ENCODE assay signal across 8 cellular contexts in the genomic region with DNA sequence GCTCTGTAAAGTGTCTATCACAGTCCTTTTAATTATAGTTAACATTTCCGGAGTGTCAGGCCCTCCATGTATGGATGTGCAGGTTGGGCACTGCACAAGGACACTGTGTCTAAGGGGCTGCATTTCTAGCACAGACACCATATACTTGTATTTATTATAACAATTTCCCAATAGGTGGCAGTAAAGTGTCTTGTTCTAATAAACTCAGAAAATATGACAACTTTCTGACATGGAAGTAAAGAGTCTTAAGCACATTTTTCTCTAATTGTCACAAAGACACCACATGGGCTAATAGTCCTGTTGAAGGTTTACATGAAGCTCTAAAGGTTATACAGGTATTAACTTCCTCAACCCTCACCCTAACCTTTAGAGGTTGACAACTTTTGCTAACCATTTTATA.
DNase-seq lines count a peak whose midpoint lies in the region; ATAC-seq and TF ChIP-seq lines count a peak whose summit lies in the region.

No MANE protein-coding gene starts in this region.

- H3K4me1 Mint-ChIP-seq in activated CD8-positive, alpha-beta memory T cell treated with anti-CD3 and anti-CD28 coated beads, Interleukin-2, amount 10 ng/mL, durations not matched to agents 7 days and 5 days = peaks cover 3% of the 10 kb centered on the region
- H3K4me1 Mint-ChIP-seq in CD4-positive, alpha-beta memory T cell = peaks cover 0 to 3% (median 2%) of the 10 kb centered on the region in 4 donors

- no peak overlapping the region for H3K27ac ChIP-seq in thoracic aorta
- no peak overlapping the region for H3K27ac ChIP-seq in CD4-positive, alpha-beta memory T cell (ENCODE audit: low read depth, low read length)

- H3K4me3 ChIP-seq in epithelial cell of esophagus (ENCODE audit: low read length) (no peak overlapping the region), thoracic aorta (no peak overlapping the region)
- H3K4me3 ChIP-seq in CD4-positive, alpha-beta memory T cell (ENCODE audit: low read length in 2 of 2) = no peak overlapping the region

- no peaks in the 10 kb centered on the region for H3K27me3 Mint-ChIP-seq in activated CD8-positive, alpha-beta memory T cell treated with anti-CD3 and anti-CD28 coated beads, Interleukin-2, amount 10 ng/mL, durations not matched to agents 7 days and 5 days
- H3K27me3 Mint-ChIP-seq in CD4-positive, alpha-beta memory T cell = peaks cover 0 to 11% of the 10 kb centered on the region in 2 donors

- H3K4me3 Mint-ChIP-seq in activated CD8-positive, alpha-beta memory T cell treated with anti-CD3 and anti-CD28 coated beads, Interleukin-2, amount 10 ng/mL, durations not matched to agents 7 days and 5 days = no peak overlapping the region
- no peak overlapping the region for H3K4me3 Mint-ChIP-seq in CD4-positive, alpha-beta memory T cell

- CTCF ChIA-PET in activated CD8-positive, alpha-beta memory T cell treated with anti-CD3 and anti-CD28 coated beads, Interleukin-2, amount 10 ng/mL, durations not matched to agents 7 days and 5 days (lab: Charles Lee) = interaction anchor here (0.9 to 1.7 kb wide), 2 partner anchors 12 to 16 kb away, joined by 3 read pairs; no protein-coding TSS in a partner anchor
- CTCF ChIA-PET in CD4-positive, alpha-beta memory T cell (lab: Charles Lee; ENCODE audit: partially characterized antibody) = no interaction called here

- TF ChIP-seq CTCF in epithelial cell of esophagus (IDR thresholded peaks at IDR 0.05; ENCODE audit: insufficient read depth, low read depth, low read length, missing control alignments) = peak; percentile 15
- TF ChIP-seq CTCF in thoracic aorta (IDR thresholded peaks at IDR 0.05) = peak; percentile 36

- POLR2A ChIA-PET in CD4-positive, alpha-beta memory T cell (lab: Charles Lee; ENCODE audit: partially characterized antibody) = no interaction called here

- no peaks in the 10 kb centered on the region for H3K9me3 ChIP-seq in thoracic aorta
- H3K9me3 ChIP-seq in CD4-positive, alpha-beta memory T cell (ENCODE audit: control insufficient read depth in 1 of 2, low read length in 2 of 2) = no peaks in the 10 kb centered on the region

- H3K4me1 ChIP-seq in thoracic aorta (ENCODE audit: control insufficient read depth in 1 of 2, low read depth in 2 of 2) = peaks cover 8 to 17% of the 10 kb centered on the region in 2 donors
- no peaks in the 10 kb centered on the region for H3K4me1 ChIP-seq in CD4-positive, alpha-beta memory T cell (ENCODE audit: insufficient read depth, low read length)

- H3K27me3 ChIP-seq in thoracic aorta (replicated peaks; ENCODE audit: insufficient read depth) = no peaks in the 10 kb centered on the region
- no peaks in the 10 kb centered on the region for H3K27me3 ChIP-seq in CD4-positive, alpha-beta memory T cell (ENCODE audit: insufficient read depth, low read length)

- ATAC-seq in activated CD8-positive, alpha-beta memory T cell treated with anti-CD3 and anti-CD28 coated beads, Interleukin-2, amount 10 ng/mL, durations not matched to agents 7 days and 5 days = no peak
- no peak for ATAC-seq in thoracic aorta (ENCODE audit: insufficient number of reproducible peaks, low FRiP score, low read depth)
- no peak for ATAC-seq in GM18498 (IDR thresholded peaks at IDR 0.05; ENCODE audit: unreplicated experiment)
- ATAC-seq in GM21447 (IDR thresholded peaks at IDR 0.05; ENCODE audit: unreplicated experiment) = no peak

- peak; percentile 31 for DNase-seq in activated CD8-positive, alpha-beta memory T cell treated with anti-CD3 and anti-CD28 coated beads, Interleukin-2, amount 10 ng/mL, durations not matched to agents 7 days and 5 days
- DNase-seq in activated CD8-positive, alpha-beta memory T cell treated with anti-CD3 and anti-CD28 coated beads for 24 hours = no peak
- peak; percentile 6 for DNase-seq in NCI-H69 (lab: John Stamatoyannopoulos, UW)
- peak; percentile 55 for DNase-seq in epithelial cell of esophagus (ENCODE audit: low read depth)
- no peak for DNase-seq in thoracic aorta (ENCODE audit: low spot score)
- no peak for DNase-seq in CD4-positive, alpha-beta memory T cell

- intact Hi-C loops in CD4-positive, alpha-beta memory T cell (cut with micrococcal nuclease) = no loop called here

- no peak overlapping the region for H3K27ac Mint-ChIP-seq in activated CD8-positive, alpha-beta memory T cell treated with anti-CD3 and anti-CD28 coated beads, Interleukin-2, amount 10 ng/mL, durations not matched to agents 7 days and 5 days
- H3K27ac Mint-ChIP-seq in CD4-positive, alpha-beta memory T cell = no peak overlapping the region

- no peaks in the 10 kb centered on the region for H3K36me3 ChIP-seq in thoracic aorta
- H3K36me3 ChIP-seq in CD4-positive, alpha-beta memory T cell (ENCODE audit: insufficient read depth, low read length) = no peaks in the 10 kb centered on the region

- no peaks in the 10 kb centered on the region for H3K9me3 Mint-ChIP-seq in activated CD8-positive, alpha-beta memory T cell treated with anti-CD3 and anti-CD28 coated beads, Interleukin-2, amount 10 ng/mL, durations not matched to agents 7 days and 5 days (ENCODE audit: low read depth)
- H3K9me3 Mint-ChIP-seq in CD4-positive, alpha-beta memory T cell = no peaks in the 10 kb centered on the region

- H3K36me3 Mint-ChIP-seq in activated CD8-positive, alpha-beta memory T cell treated with anti-CD3 and anti-CD28 coated beads, Interleukin-2, amount 10 ng/mL, durations not matched to agents 7 days and 5 days = no peaks in the 10 kb centered on the region
- no peaks in the 10 kb centered on the region for H3K36me3 Mint-ChIP-seq in CD4-positive, alpha-beta memory T cell

Comparison
In these comparisons a context has a peak if more than half of its experiments do, and no peak if none do; other contexts are left out.
1. DNase-seq: peak in activated CD8-positive, alpha-beta memory T cell treated with anti-CD3 and anti-CD28 coated beads, Interleukin-2, amount 10 ng/mL, durations not matched to agents 7 days and 5 days (single experiment), NCI-H69 (single experiment) and epithelial cell of esophagus (single experiment); none in activated CD8-positive, alpha-beta memory T cell treated with anti-CD3 and anti-CD28 coated beads for 24 hours (single experiment), thoracic aorta (single experiment) and CD4-positive, alpha-beta memory T cell (0 of 5).